8 cellular contexts compared by ENCODE assay signal in genomic region chr18:13222371-13223281, GRCh38. TPM values are rescaled to one million over a fixed set of nuclear protein-coding genes. Genes with fewer than 3 reads are reported as not detected.
DNase-seq lines count a peak whose midpoint lies in the region; ATAC-seq and TF ChIP-seq lines count a peak whose summit lies in the region.

No MANE protein-coding gene starts in this region.

- no peaks in the 10 kb centered on the region for H3K9me3 Mint-ChIP-seq in activated CD4-positive, alpha-beta T cell treated with anti-CD3 and anti-CD28 coated beads, Interleukin-2, amount 10 ng/mL, durations not matched to agents 7 days and 5 days
- H3K9me3 Mint-ChIP-seq in natural killer cell, result no peaks in the 10 kb centered on the region

- H3K27ac Mint-ChIP-seq in activated CD4-positive, alpha-beta T cell treated with anti-CD3 and anti-CD28 coated beads, Interleukin-2, amount 10 ng/mL, durations not matched to agents 7 days and 5 days, result no peak overlapping the region
- H3K27ac Mint-ChIP-seq in natural killer cell, result no peak overlapping the region

- no peak overlapping the region for H3K4me3 Mint-ChIP-seq in activated CD4-positive, alpha-beta T cell treated with anti-CD3 and anti-CD28 coated beads, Interleukin-2, amount 10 ng/mL, durations not matched to agents 7 days and 5 days
- no peak overlapping the region for H3K4me3 Mint-ChIP-seq in natural killer cell

- H3K36me3 Mint-ChIP-seq in activated CD4-positive, alpha-beta T cell treated with anti-CD3 and anti-CD28 coated beads, Interleukin-2, amount 10 ng/mL, durations not matched to agents 7 days and 5 days (ENCODE audit: low read depth), result no peaks in the 10 kb centered on the region
- no peaks in the 10 kb centered on the region for H3K36me3 Mint-ChIP-seq in natural killer cell

- CTCF ChIA-PET in activated CD4-positive, alpha-beta T cell treated with anti-CD3 and anti-CD28 coated beads, Interleukin-2, amount 10 ng/mL, durations not matched to agents 7 days and 5 days (lab: Charles Lee), result no interaction called here

- H3K27me3 Mint-ChIP-seq in activated CD4-positive, alpha-beta T cell treated with anti-CD3 and anti-CD28 coated beads, Interleukin-2, amount 10 ng/mL, durations not matched to agents 7 days and 5 days, result peaks cover 6% of the 10 kb centered on the region
- peaks cover 34 to 36% of the 10 kb centered on the region in 2 donors for H3K27me3 Mint-ChIP-seq in natural killer cell (ENCODE audit: low read depth in 2 of 2)

- intact Hi-C loops in natural killer cell (cut with micrococcal nuclease), result no loop called here

- TF ChIP-seq CTCF in natural killer cell (IDR thresholded peaks at IDR 0.05), result no peak

- DNase-seq in MV-4-11 (lab: John Stamatoyannopoulos, UW) (peak; percentile 96), SHP77 treated with DMSO at 0.1 percent for 48 hours (lab: John Stamatoyannopoulos, UW) (peak; percentile 80), iris pigment epithelial cell (ENCODE audit: low read depth) (peak; percentile 17), superior temporal gyrus (ENCODE audit: extremely low spot score) (peak; percentile 73), amniotic stem cell (lab: John Stamatoyannopoulos, UW) (no peak), natural killer cell (no peak)
- no peak for DNase-seq in activated CD4-positive, CD25-positive, alpha-beta regulatory T cell (lab: John Stamatoyannopoulos, UW)
- no peak for DNase-seq in activated CD4-positive, alpha-beta T cell treated with anti-CD3 and anti-CD28 coated beads, Interleukin-2, amount 10 ng/mL, durations not matched to agents 7 days and 5 days

- ATAC-seq in natural killer cell, result no peak

- POLR2A ChIA-PET in activated CD4-positive, alpha-beta T cell treated with anti-CD3 and anti-CD28 coated beads, Interleukin-2, amount 10 ng/mL, durations not matched to agents 7 days and 5 days (lab: Charles Lee), result no interaction called here

- peaks cover 39% of the 10 kb centered on the region for H3K4me1 Mint-ChIP-seq in activated CD4-positive, alpha-beta T cell treated with anti-CD3 and anti-CD28 coated beads, Interleukin-2, amount 10 ng/mL, durations not matched to agents 7 days and 5 days
- H3K4me1 Mint-ChIP-seq in natural killer cell, result no peaks in the 10 kb centered on the region

RNA-seq across cellular contexts. Expression of gene LDLRAD4, which starts 4.1 kb away (rescaled TPM):
- 10 to 100 TPM; 23.8 to 28.6 TPM for total RNA-seq in activated CD4-positive, alpha-beta T cell treated with anti-CD3 and anti-CD28 coated beads, Interleukin-2, amount 10 ng/mL, durations not matched to agents 7 days and 5 days
- 10 to 100 TPM; 24.0 to 36.3 (median 29.2) TPM for total RNA-seq in natural killer cell

Comparison
In these comparisons a context has a peak if more than half of its experiments do, and no peak if none do; other contexts are left out.
1. DNase-seq: peak in MV-4-11 (single experiment), SHP77 treated with DMSO at 0.1 percent for 48 hours (single experiment), iris pigment epithelial cell (single experiment) and superior temporal gyrus (single experiment); none in amniotic stem cell (single experiment), activated CD4-positive, CD25-positive, alpha-beta regulatory T cell (0 of 4), activated CD4-positive, alpha-beta T cell treated with anti-CD3 and anti-CD28 coated beads, Interleukin-2, amount 10 ng/mL, durations not matched to agents 7 days and 5 days (single experiment) and natural killer cell (single experiment).